Comparison of ENCODE assay signal across 18 cellular contexts in genomic region chr20:38421915-38422314, GRCh38. TPM values are rescaled to one million over a fixed set of nuclear protein-coding genes. Genes with fewer than 3 reads are reported as not detected.
DNase-seq lines count a peak whose midpoint lies in the region; ATAC-seq, FAIRE-seq and TF ChIP-seq lines count a peak whose summit lies in the region.
"Had no signal": no experiment of that assay in that cellular context is flagged by ENCODE, and none has a peak within 500 bp of the region (broad histone marks: within the 10 kb centered on the region; RNA-seq: fewer than 3 reads in every experiment).

No MANE protein-coding gene starts in this region.

- TF ChIP-seq EP300 in K562 (IDR thresholded peaks at IDR 0.05; ENCODE audit: low read length), result no peak

- 88% methylated on average over 10 of the region's 10 CpGs for WGBS in K562 (ENCODE audit: insufficient coverage, low coverage, missing lambda C conversion rate)

- no TSS peak for BruUV-seq in K562 (replicated peaks; lab: Mats Ljungman, UMichigan)

- H3K79me2 ChIP-seq in K562 (ENCODE audit: control insufficient read depth, insufficient read depth, low read length), result peaks cover 33% of the 10 kb centered on the region

- TF ChIP-seq POLR2A in K562 (conservative IDR thresholded peaks at IDR 0.05) (no peak), Peyer's patch (IDR thresholded peaks at IDR 0.05) (no peak)

- H3K9me3 ChIP-seq in HEK293 (ENCODE audit: control insufficient read depth, insufficient read depth, low read depth, low read length) (no peaks in the 10 kb centered on the region), K562 (replicated peaks; ENCODE audit: control insufficient read depth, insufficient read depth, low read depth, low read length) (no peaks in the 10 kb centered on the region), kidney (ENCODE audit: control insufficient read depth in 1 of 2, low read length in 2 of 2) (no peaks in the 10 kb centered on the region), Peyer's patch (no peaks in the 10 kb centered on the region)

- peaks cover 27% of the 10 kb centered on the region for H3K4me1 Mint-ChIP-seq in activated naive CD4-positive, alpha-beta T cell treated with anti-CD3 and anti-CD28 coated beads, Interleukin-2, amount 50 U/mL, for 24 hours
- no peaks in the 10 kb centered on the region for H3K4me1 Mint-ChIP-seq in activated naive CD4-positive, alpha-beta T cell treated with anti-CD3 and anti-CD28 coated beads, Interleukin-2, amount 10 ng/mL, durations not matched to agents 7 days and 5 days
- H3K4me1 Mint-ChIP-seq in stimulated activated memory B cell treated with anti-CD40 and anti-IgM and Interleukin-4, amounts not matched to agents 10 μg/mL and 1 μg/mL and 100 μg/mL, for 72 hours, result peaks cover 30% of the 10 kb centered on the region

- H3K27ac ChIP-seq in HEK293 (ENCODE audit: extremely low read depth, low read depth, low read length), result no peak overlapping the region
- no peak overlapping the region for H3K27ac ChIP-seq in K562 (ENCODE audit: extremely low read depth, low read depth, low read length)
- H3K27ac ChIP-seq in kidney (ENCODE audit: low read depth in 2 of 2, low read length in 2 of 2), result no peak overlapping the region
- H3K27ac ChIP-seq in Peyer's patch, result no peak overlapping the region
- H3K27ac ChIP-seq: C4-2B, KMS-11 had no signal

- no peak for TF ChIP-seq RAD21 in K562 (CRISPR knock-in tag; conservative IDR thresholded peaks at IDR 0.05 in 1 of 2, IDR thresholded peaks at IDR 0.05 in 1 of 2)

- H4K20me1 ChIP-seq in K562 (replicated peaks; ENCODE audit: control insufficient read depth, insufficient read depth, low read length), result peaks cover 64% of the 10 kb centered on the region

- H3K4me3 ChIP-seq in HEK293 (ENCODE audit: low read depth, low read length) (no peak overlapping the region), K562 (no peak overlapping the region), kidney (ENCODE audit: low read length in 2 of 2) (no peak overlapping the region), Peyer's patch (no peak overlapping the region)

- H3K27me3 Mint-ChIP-seq in activated naive CD4-positive, alpha-beta T cell treated with anti-CD3 and anti-CD28 coated beads, Interleukin-2, amount 50 U/mL, for 24 hours, result no peaks in the 10 kb centered on the region
- no peaks in the 10 kb centered on the region for H3K27me3 Mint-ChIP-seq in activated naive CD4-positive, alpha-beta T cell treated with anti-CD3 and anti-CD28 coated beads, Interleukin-2, amount 10 ng/mL, durations not matched to agents 7 days and 5 days
- no peaks in the 10 kb centered on the region for H3K27me3 Mint-ChIP-seq in stimulated activated memory B cell treated with anti-CD40 and anti-IgM and Interleukin-4, amounts not matched to agents 10 μg/mL and 1 μg/mL and 100 μg/mL, for 72 hours

- H3K9me1 ChIP-seq in K562 (ENCODE audit: control insufficient read depth, insufficient read depth, low read length), result peaks cover 8% of the 10 kb centered on the region

- ATAC-seq in K562, result no peak
- ATAC-seq in stimulated activated memory B cell treated with anti-CD40 and anti-IgM and Interleukin-4, amounts not matched to agents 10 μg/mL and 1 μg/mL and 100 μg/mL, for 72 hours, result no peak

- CTCF ChIA-PET in activated naive CD4-positive, alpha-beta T cell treated with anti-CD3 and anti-CD28 coated beads, Interleukin-2, amount 10 ng/mL, durations not matched to agents 7 days and 5 days (lab: Charles Lee), result no interaction called here
- CTCF ChIA-PET in HEK293 (lab: Yijun Ruan, JAX) (interaction anchor here (3.8 kb wide), 1 partner anchor 13 kb away, joined by 15 read pairs; the partner anchor contains the start of gene SNHG17), K562 (lab: Yijun Ruan, JAX; ENCODE audit: low intra/inter-chr PET ratio) (no interaction called here)

- no peaks in the 10 kb centered on the region for H3K9me3 Mint-ChIP-seq in activated naive CD4-positive, alpha-beta T cell treated with anti-CD3 and anti-CD28 coated beads, Interleukin-2, amount 50 U/mL, for 24 hours
- H3K9me3 Mint-ChIP-seq in activated naive CD4-positive, alpha-beta T cell treated with anti-CD3 and anti-CD28 coated beads, Interleukin-2, amount 10 ng/mL, durations not matched to agents 7 days and 5 days, result no peaks in the 10 kb centered on the region
- H3K9me3 Mint-ChIP-seq in stimulated activated memory B cell treated with anti-CD40 and anti-IgM and Interleukin-4, amounts not matched to agents 10 μg/mL and 1 μg/mL and 100 μg/mL, for 72 hours, result no peaks in the 10 kb centered on the region
- H3K9me3 Mint-ChIP-seq: HFFc6 had no signal

- H3K36me3 ChIP-seq in HEK293 (ENCODE audit: control insufficient read depth in 2 of 2, insufficient read depth in 1 of 2, low read length in 2 of 2) (peaks cover 69 to 93% of the 10 kb centered on the region in 2 experiments), K562 (ENCODE audit: control insufficient read depth, insufficient read depth, low read length) (peaks cover 96% of the 10 kb centered on the region), kidney (ENCODE audit: control insufficient read depth in 1 of 2, insufficient read depth in 2 of 2, low read length in 2 of 2) (peaks cover 54 to 65% of the 10 kb centered on the region in 2 donors), Peyer's patch (peaks cover 0 to 86% (median 0%) of the 10 kb centered on the region in 3 donors)

- no peak overlapping the region for H2AFZ ChIP-seq in K562 (ENCODE audit: low read depth, low read length)

- H3K36me3 Mint-ChIP-seq in activated naive CD4-positive, alpha-beta T cell treated with anti-CD3 and anti-CD28 coated beads, Interleukin-2, amount 50 U/mL, for 24 hours, result peaks cover 35% of the 10 kb centered on the region
- H3K36me3 Mint-ChIP-seq in activated naive CD4-positive, alpha-beta T cell treated with anti-CD3 and anti-CD28 coated beads, Interleukin-2, amount 10 ng/mL, durations not matched to agents 7 days and 5 days, result peaks cover 69% of the 10 kb centered on the region
- peaks cover 87% of the 10 kb centered on the region for H3K36me3 Mint-ChIP-seq in stimulated activated memory B cell treated with anti-CD40 and anti-IgM and Interleukin-4, amounts not matched to agents 10 μg/mL and 1 μg/mL and 100 μg/mL, for 72 hours

- no peaks in the 10 kb centered on the region for H3K27me3 ChIP-seq in K562 (ENCODE audit: control insufficient read depth in 2 of 2, insufficient read depth in 2 of 2, low read length in 2 of 2)
- H3K27me3 ChIP-seq in Peyer's patch, result no peaks in the 10 kb centered on the region

- FAIRE-seq in K562 (lab: Jason Lieb, UNC) (no peak), kidney (lab: Jason Lieb, UNC) (no peak)
- FAIRE-seq: H1, RCC 7860 had no signal

- DNase-seq in activated naive CD4-positive, alpha-beta T cell treated with anti-CD3 and anti-CD28 coated beads, Interleukin-2, amount 10 ng/mL, durations not matched to agents 7 days and 5 days, result no peak
- DNase-seq in K562 (ENCODE audit: extremely low read depth in 1 of 4, low spot score in 3 of 4) (no peak), kidney (no peak), AG08396 (ENCODE audit: low spot score) (no peak), Peyer's patch (no peak)
- DNase-seq: HFFc6, NCI-H1048, NCI-H146, NCI-H2081, NCI-H510A treated with DMSO at 0.1 percent for 48 hours, SHP77 treated with DMSO at 0.1 percent for 48 hours had no signal

- H3K4me1 ChIP-seq in HEK293 (ENCODE audit: control insufficient read depth, insufficient read depth, low read length) (no peaks in the 10 kb centered on the region), K562 (replicated peaks in 1 of 2; ENCODE audit: control insufficient read depth in 2 of 2, insufficient read depth in 2 of 2, low read length in 2 of 2) (no peaks in the 10 kb centered on the region; a peak in 1 of 5 replicates), kidney (ENCODE audit: control insufficient read depth in 1 of 2, insufficient read depth in 1 of 2, low read depth in 1 of 2, low read length in 2 of 2) (no peaks in the 10 kb centered on the region), Peyer's patch (no peaks in the 10 kb centered on the region)

- H3K9ac ChIP-seq in K562 (ENCODE audit: insufficient read depth in 1 of 2, low read depth in 2 of 2, low read length in 2 of 2) (no peak overlapping the region), kidney (ENCODE audit: low read length in 2 of 2) (no peak overlapping the region)
- H3K9ac ChIP-seq: KMS-11 had no signal

- POLR2A ChIA-PET in HEK293 (lab: Yijun Ruan, JAX) (interaction anchor here (1.1 to 1.8 kb wide), 2 partner anchors 13 to 52 kb away, joined by 3 to 7 read pairs; partner anchors contain the start of gene SNHG17), K562 (lab: Yijun Ruan, JAX) (interaction anchor here (0.6 to 3.0 kb wide), 8 partner anchors 9 to 452 kb away, joined by 3 to 21 read pairs (median 4); partner anchors contain the start of gene SNHG17)

- intact Hi-C loops in K562 (cut with micrococcal nuclease), result no loop called here
- intact Hi-C loops in kidney (cut with DNase I), result no loop called here

- peak overlapping the region; percentile 71 for H3K27ac Mint-ChIP-seq in activated naive CD4-positive, alpha-beta T cell treated with anti-CD3 and anti-CD28 coated beads, Interleukin-2, amount 50 U/mL, for 24 hours
- no peak overlapping the region for H3K27ac Mint-ChIP-seq in activated naive CD4-positive, alpha-beta T cell treated with anti-CD3 and anti-CD28 coated beads, Interleukin-2, amount 10 ng/mL, durations not matched to agents 7 days and 5 days
- H3K27ac Mint-ChIP-seq in stimulated activated memory B cell treated with anti-CD40 and anti-IgM and Interleukin-4, amounts not matched to agents 10 μg/mL and 1 μg/mL and 100 μg/mL, for 72 hours, result peak overlapping the region; percentile 21
- H3K27ac Mint-ChIP-seq: HFFc6 had no signal

- TF ChIP-seq CTCF in HEK293 (tag by site-specific recombination; IDR thresholded peaks at IDR 0.05), result no peak
- no peak for TF ChIP-seq CTCF in K562 (IDR thresholded peaks at IDR 0.05 in 2 of 3, conservative IDR thresholded peaks at IDR 0.05 in 1 of 3; ENCODE audit: insufficient read depth in 2 of 3, low read depth in 1 of 3, low read length in 3 of 3)
- no peak for TF ChIP-seq CTCF in kidney (IDR thresholded peaks at IDR 0.05; ENCODE audit: borderline replicate concordance, extremely low read depth, insufficient read depth)
- TF ChIP-seq CTCF in Peyer's patch (IDR thresholded peaks at IDR 0.05), result no peak

- no peak overlapping the region for H3K4me3 Mint-ChIP-seq in activated naive CD4-positive, alpha-beta T cell treated with anti-CD3 and anti-CD28 coated beads, Interleukin-2, amount 50 U/mL, for 24 hours
- H3K4me3 Mint-ChIP-seq in activated naive CD4-positive, alpha-beta T cell treated with anti-CD3 and anti-CD28 coated beads, Interleukin-2, amount 10 ng/mL, durations not matched to agents 7 days and 5 days, result no peak overlapping the region
- H3K4me3 Mint-ChIP-seq in stimulated activated memory B cell treated with anti-CD40 and anti-IgM and Interleukin-4, amounts not matched to agents 10 μg/mL and 1 μg/mL and 100 μg/mL, for 72 hours, result no peak overlapping the region
- H3K4me3 Mint-ChIP-seq: HFFc6 had no signal

- in situ Hi-C loops in K562 (cut with MboI), result no loop called here

- H3K4me2 ChIP-seq in K562 (ENCODE audit: insufficient read depth, low read length), result no peak overlapping the region
- H3K4me2 ChIP-seq: KMS-11 had no signal

RNA-seq across cellular contexts. Expression of gene SNHG17, which starts 13.2 kb away (rescaled TPM):
- total RNA-seq in K562 (2011; cell fraction: chromatin; rRNA removed; ENCODE audit: low replicate concordance), result 199 and 404 TPM in 2 replicates
- 262 and 289 TPM in 2 replicates for total RNA-seq in K562 (2011; cell fraction: nucleolus; rRNA removed)
- total RNA-seq in K562 (2011; cell fraction: nucleoplasm; rRNA removed), result 279 and 385 TPM in 2 replicates
- total RNA-seq in K562 (2014; rRNA removed), result 57.7 and 72.7 TPM in 2 replicates
- 66.3 and 73.6 TPM in 2 replicates for total RNA-seq in K562 (2014; rRNA removed; fragmentation: Illumina TruSeq; extraction: Trizol)
- 69.9 and 74.3 TPM in 2 replicates for total RNA-seq in K562 (2015; rRNA removed; fragmentation: Illumina TruSeq; extraction: Trizol)
- total RNA-seq in K562 (2021), result 106 and 112 TPM in 2 replicates
- 38.8 and 50.3 TPM in 2 replicates for polyA plus RNA-seq in K562 (2011; rRNA removed)
- 46.3 and 48.3 TPM in 2 replicates for polyA plus RNA-seq in K562 (2011; cell fraction: cytosol; rRNA removed)
- polyA plus RNA-seq in K562 (2011; cell fraction: nucleus; rRNA removed), result 168 and 245 TPM in 2 replicates
- polyA plus RNA-seq in K562 (2012), result 55.7 and 78.9 TPM in 2 replicates
- polyA plus RNA-seq in K562 (2014; fragmentation: Illumina TruSeq; extraction: Trizol), result 32.6 and 39.0 TPM in 2 replicates
- polyA plus RNA-seq in K562 (2014; fragmentation: Nextera tagmentation; extraction: Ambion mirVana), result 10 to 100 TPM; 29.8 to 35.9 TPM
- polyA plus RNA-seq in K562 (2014; rRNA removed), result 72.2 and 73.2 TPM in 2 replicates
- 318 and 400 TPM in 2 replicates for polyA minus RNA-seq in K562 (2011; rRNA and poly(A)+ RNA removed)
- 171 and 228 TPM in 2 replicates for polyA minus RNA-seq in K562 (2011; cell fraction: cytosol; rRNA and poly(A)+ RNA removed)
- 155 and 182 TPM in 2 replicates for polyA minus RNA-seq in K562 (2011; cell fraction: nucleus; rRNA and poly(A)+ RNA removed)
- total RNA-seq in kidney, result 33.2 TPM
- polyA plus RNA-seq in kidney (ENCODE audit: insufficient read depth, low read depth, low replicate concordance), result 19.7 TPM
- total RNA-seq in Peyer's patch, result 10 to 100 TPM; 19.3 to 54.5 (median 48.3) TPM

RNA-seq across cellular contexts. Expression of gene RALGAPB, which starts 50.7 kb away (rescaled TPM):
- total RNA-seq in K562 (2011; cell fraction: chromatin; rRNA removed; ENCODE audit: low replicate concordance), result 43.1 and 99.4 TPM in 2 replicates
- 19.2 and 27.8 TPM in 2 replicates for total RNA-seq in K562 (2011; cell fraction: nucleolus; rRNA removed)
- total RNA-seq in K562 (2011; cell fraction: nucleoplasm; rRNA removed), result 47.1 and 72.9 TPM in 2 replicates
- total RNA-seq in K562 (2014; rRNA removed) (11.6 and 14.7 TPM in 2 replicates), K562 (2014; rRNA removed; fragmentation: Illumina TruSeq; extraction: Trizol) (18.5 and 21.2 TPM in 2 replicates), K562 (2015; rRNA removed; fragmentation: Illumina TruSeq; extraction: Trizol) (17.7 and 18.6 TPM in 2 replicates), K562 (2021) (21.7 and 23.8 TPM in 2 replicates), kidney (43.3 TPM), Peyer's patch (10 to 100 TPM; 54.7 to 69.2 (median 61.1) TPM)
- polyA plus RNA-seq in K562 (2011; rRNA removed) (12.5 and 13.6 TPM in 2 replicates), K562 (2014; fragmentation: Illumina TruSeq; extraction: Trizol) (21.1 and 25.6 TPM in 2 replicates), K562 (2014; fragmentation: Nextera tagmentation; extraction: Ambion mirVana) (1 to 10 TPM; 4.3 to 6.0 TPM), K562 (2014; rRNA removed) (11.3 and 11.7 TPM in 2 replicates), kidney (ENCODE audit: insufficient read depth, low read depth, low replicate concordance) (9.4 TPM)
- polyA plus RNA-seq in K562 (2011; cell fraction: cytosol; rRNA removed), result 5.0 and 7.1 TPM in 2 replicates
- polyA plus RNA-seq in K562 (2011; cell fraction: nucleus; rRNA removed), result 29.2 and 35.6 TPM in 2 replicates
- 14.6 and 16.4 TPM in 2 replicates for polyA plus RNA-seq in K562 (2012)
- 33.0 and 33.6 TPM in 2 replicates for polyA minus RNA-seq in K562 (2011; rRNA and poly(A)+ RNA removed)
- 14.9 and 19.5 TPM in 2 replicates for polyA minus RNA-seq in K562 (2011; cell fraction: cytosol; rRNA and poly(A)+ RNA removed)
- polyA minus RNA-seq in K562 (2011; cell fraction: nucleus; rRNA and poly(A)+ RNA removed), result 28.1 and 41.1 TPM in 2 replicates
